23 cellular contexts compared by ENCODE assay signal in the genomic region with DNA sequence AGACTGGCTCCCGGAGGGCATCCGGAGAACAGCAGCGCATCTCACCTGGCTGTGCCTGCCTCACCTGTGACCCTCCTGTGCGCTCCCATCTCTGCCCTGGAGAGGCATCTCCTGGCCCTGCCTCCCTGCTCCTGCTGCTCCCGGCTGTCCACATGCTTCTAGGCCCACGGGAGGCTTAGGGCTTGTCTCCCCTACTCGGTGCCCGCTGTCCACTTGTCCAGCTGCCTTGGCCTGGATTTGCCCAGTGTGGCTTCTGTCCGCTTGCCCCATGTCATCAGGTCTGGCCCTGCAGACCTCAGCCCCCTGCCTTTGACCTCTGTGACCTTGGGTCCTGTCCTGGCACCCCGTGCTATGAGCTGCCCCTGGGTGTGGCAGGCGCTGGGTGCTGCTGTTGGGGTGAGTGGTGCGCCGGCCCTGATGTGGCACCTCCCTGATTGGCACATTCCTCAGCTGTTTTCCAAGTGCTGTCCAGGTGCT. TPM values are rescaled to one million over a fixed set of nuclear protein-coding genes. Genes with fewer than 3 reads are reported as not detected.
DNase-seq lines count a peak whose midpoint lies in the region; ATAC-seq and TF ChIP-seq lines count a peak whose summit lies in the region.
"Had no signal": no experiment of that assay in that cellular context is flagged by ENCODE, and none has a peak within 500 bp of the region (broad histone marks: within the 10 kb centered on the region; RNA-seq: fewer than 3 reads in every experiment).

No MANE protein-coding gene starts in this region.

- no peaks in the 10 kb centered on the region for H3K27me3 ChIP-seq in H9 (ENCODE audit: insufficient read depth, low read length)
- peaks cover 0 to 12% (median 0%) of the 10 kb centered on the region in 45 donors for H3K27me3 ChIP-seq in dorsolateral prefrontal cortex

- H3K27me3 Mint-ChIP-seq in H9 (ENCODE audit: low read depth) (no peaks in the 10 kb centered on the region), neural crest cell (ENCODE audit: low read depth) (peaks cover 14% of the 10 kb centered on the region)

- peaks cover 6% of the 10 kb centered on the region for H3K23me2 ChIP-seq in H9 (ENCODE audit: insufficient read length, low read depth, low read length, poor library complexity, severe bottlenecking)

- no peak overlapping the region for H3K27ac ChIP-seq in H9 (ENCODE audit: insufficient read length, low read depth, low read length)
- H3K27ac ChIP-seq in dorsolateral prefrontal cortex = peak overlapping the region in 45 of 59 donors; percentile 10 to 100 (median 87)
- H3K27ac ChIP-seq in substantia nigra (ENCODE audit: low read depth, low read length, poor library complexity, severe bottlenecking) = peak overlapping the region; percentile 100
- H3K27ac ChIP-seq: left ventricle myocardium inferior had no signal

- no peak overlapping the region for H4K8ac ChIP-seq in H9 (replicated peaks; ENCODE audit: insufficient read length, low read depth, low read length)

- no peak overlapping the region for H2BK120ac ChIP-seq in H9 (ENCODE audit: low read depth, low read length, poor library complexity, severe bottlenecking)

- ATAC-seq in HG03378 (IDR thresholded peaks at IDR 0.05; ENCODE audit: unreplicated experiment) = no peak

- peak; percentile 24 for DNase-seq in H9
- peak in 1 of 10 donors; percentile 32 for DNase-seq in dorsolateral prefrontal cortex
- no peak for DNase-seq in neural crest cell (ENCODE audit: low read depth, low spot score)
- DNase-seq in substantia nigra (lab: John Stamatoyannopoulos, UW) = peak in 1 of 49 donors; percentile 61
- no peak for DNase-seq in HK-2 (ENCODE audit: unreplicated experiment)
- DNase-seq in DMS114 treated with DMSO at 0.1 percent for 48 hours (lab: John Stamatoyannopoulos, UW; ENCODE audit: unreplicated experiment) = no peak
- no peak for DNase-seq in NCI-H2029 (lab: John Stamatoyannopoulos, UW)
- DNase-seq: activated CD4-positive, alpha-beta T cell treated with anti-CD3 and anti-CD28 coated beads for 48 hours; activated gamma-delta T cell; activated naive CD8-positive, alpha-beta T cell treated with anti-CD3 and anti-CD28 coated beads, Interleukin-2, amount 10 ng/mL, durations not matched to agents 7 days and 5 days; activated T-cell treated with anti-CD3 and anti-CD28 coated beads, Interleukin-2, amount 50 U/mL, for 1 hour; COR-L47; DND-41; HFFc6; hippocampal formation; left ventricle myocardium inferior; NCI-H1048; NCI-H187 treated with DMSO at 0.1 percent for 48 hours; NCI-H524 treated with DMSO at 0.1 percent for 48 hours; small intestine had no signal

- no peaks in the 10 kb centered on the region for H3K79me1 ChIP-seq in H9 (ENCODE audit: insufficient read depth, low read depth, low read length, poor library complexity, severe bottlenecking)

- no peak overlapping the region for H4K5ac ChIP-seq in H9 (ENCODE audit: insufficient read length, low read depth, low read length)

- H3K18ac ChIP-seq in H9 (ENCODE audit: insufficient read length, low read depth, low read length) = no peak overlapping the region

- no peak overlapping the region for H2BK15ac ChIP-seq in H9 (ENCODE audit: low read depth, low read length)

- no peak overlapping the region; a peak in 1 of 7 replicates for H3K27ac Mint-ChIP-seq in H9
- H3K27ac Mint-ChIP-seq in neural crest cell (ENCODE audit: unreplicated experiment) = no peak overlapping the region
- H3K27ac Mint-ChIP-seq: activated naive CD8-positive, alpha-beta T cell treated with anti-CD3 and anti-CD28 coated beads, Interleukin-2, amount 10 ng/mL, durations not matched to agents 7 days and 5 days; B cell; HFFc6; T-helper 2 cell treated with Interferon-gamma antibody and Interleukin-4, amounts not matched to agents 5 μg/mL and 100 μg/mL, for 36 hours had no signal

- H3K9me3 Mint-ChIP-seq in H9 (no peaks in the 10 kb centered on the region; a peak in 1 of 5 replicates), neural crest cell (no peaks in the 10 kb centered on the region)
- H3K9me3 Mint-ChIP-seq: activated naive CD8-positive, alpha-beta T cell treated with anti-CD3 and anti-CD28 coated beads, Interleukin-2, amount 10 ng/mL, durations not matched to agents 7 days and 5 days; HFFc6; T-helper 2 cell treated with Interferon-gamma antibody and Interleukin-4, amounts not matched to agents 5 μg/mL and 100 μg/mL, for 36 hours had no signal

- H3K9ac ChIP-seq in H9 (ENCODE audit: extremely low read depth, insufficient read length, low read length) = no peak overlapping the region

- no peak overlapping the region for H2AK5ac ChIP-seq in H9 (ENCODE audit: insufficient read length, low read length)

- no peak overlapping the region for H4K91ac ChIP-seq in H9 (ENCODE audit: insufficient read length, low read depth, low read length)

- no peak overlapping the region for H3K14ac ChIP-seq in H9 (ENCODE audit: insufficient read depth, low read length)

- no peak overlapping the region for H3K56ac ChIP-seq in H9 (ENCODE audit: insufficient read length, low read depth, low read length)

- H3K4me1 Mint-ChIP-seq in H9 (peaks cover 6 to 14% of the 10 kb centered on the region in 2 experiments; a peak in 3 of 4 replicates), neural crest cell (peaks cover 9% of the 10 kb centered on the region)

- H3K79me2 ChIP-seq in H9 (ENCODE audit: insufficient read depth, low read length) = no peaks in the 10 kb centered on the region; the same call in 1 of the 2 replicates

- H3K23ac ChIP-seq in H9 (ENCODE audit: insufficient read length, low read depth, low read length) = no peak overlapping the region

- WGBS in H9 (ENCODE audit: extremely low coverage, insufficient read length, low lambda C conversion rate) = no CpG with 5 or more reads among the region's 13 CpGs

- no peak overlapping the region for H2BK20ac ChIP-seq in H9 (ENCODE audit: low read depth, low read length, poor library complexity, severe bottlenecking)

- no peaks in the 10 kb centered on the region for H3K9me3 ChIP-seq in H9 (ENCODE audit: control insufficient read depth, low read depth, low read length)
- H3K9me3 ChIP-seq: left ventricle myocardium inferior had no signal

- no peaks in the 10 kb centered on the region for H4K20me1 ChIP-seq in H9 (ENCODE audit: control insufficient read depth, insufficient read depth, insufficient read length)

- no peak overlapping the region for H2BK5ac ChIP-seq in H9 (ENCODE audit: insufficient read length, low read length)

- TF ChIP-seq CTCF in H9 (conservative IDR thresholded peaks at IDR 0.05) (no peak), dorsolateral prefrontal cortex (IDR thresholded peaks at IDR 0.05 in 54 of 56, conservative IDR thresholded peaks at IDR 0.05 in 2 of 56; ENCODE audit: low read depth in 1 of 56, partially characterized antibody in 56 of 56) (no peak), neural crest cell (conservative IDR thresholded peaks at IDR 0.05) (no peak)

- H2BK12ac ChIP-seq in H9 (ENCODE audit: insufficient read length, low read depth, low read length) = no peak overlapping the region

- no peaks in the 10 kb centered on the region for H3K4me1 ChIP-seq in H9 (ENCODE audit: insufficient read depth, low read length)

- no peak overlapping the region for H3K4ac ChIP-seq in H9 (ENCODE audit: low read depth, low read length)

- H3K36me3 Mint-ChIP-seq in H9 (ENCODE audit: insufficient read depth in 1 of 3, low read depth in 3 of 3) (peaks cover 2 to 4% (median 2%) of the 10 kb centered on the region in 3 experiments; a peak in 4 of 7 replicates), neural crest cell (ENCODE audit: low read depth) (no peaks in the 10 kb centered on the region)
- H3K36me3 Mint-ChIP-seq: activated naive CD8-positive, alpha-beta T cell treated with anti-CD3 and anti-CD28 coated beads, Interleukin-2, amount 10 ng/mL, durations not matched to agents 7 days and 5 days had no signal

- H3T11ph ChIP-seq in H9 (ENCODE audit: low read length) = no peak overlapping the region

- peak overlapping the region in 4 of 59 donors; percentile 41 to 60 (median 48) for H3K4me3 ChIP-seq in dorsolateral prefrontal cortex
- H3K4me3 ChIP-seq: left ventricle myocardium inferior had no signal

- H3K4me3 Mint-ChIP-seq in H9 (0 out of 5 replicates have a peak overlapping the region, but pooled peaks of 1 of the 2 experiments have one; percentile 23), neural crest cell (peak overlapping the region; percentile 15)
- H3K4me3 Mint-ChIP-seq: activated naive CD8-positive, alpha-beta T cell treated with anti-CD3 and anti-CD28 coated beads, Interleukin-2, amount 10 ng/mL, durations not matched to agents 7 days and 5 days; B cell; HFFc6; T-helper 2 cell treated with Interferon-gamma antibody and Interleukin-4, amounts not matched to agents 5 μg/mL and 100 μg/mL, for 36 hours had no signal

- no peak overlapping the region for H2AFZ ChIP-seq in H9 (ENCODE audit: low read length)

- no peak overlapping the region for H3K4me2 ChIP-seq in H9 (ENCODE audit: insufficient read depth, insufficient read length, low read length)

- intact Hi-C loops in dorsolateral prefrontal cortex (cut with DNase I) = loop anchor here (5.0 kb wide), 2 partner anchors 74 to 151 kb away; partner anchors contain the start of genes ATG4B (in 1 of the 2) and THAP4 (in 1 of the 2)

RNA-seq across cellular contexts. Expression of gene BOK, which starts 4.5 kb away (rescaled TPM):
- total RNA-seq in H9 (2021) (33.9 and 35.6 TPM in 2 replicates), dorsolateral prefrontal cortex (100 to 1,000 TPM in 17 of 120 experiments, 10 to 100 TPM in 103; 16.7 to 187 (median 53.1) TPM), neural crest cell (6.9 and 8.7 TPM in 2 replicates)
- total RNA-seq: activated naive CD8-positive, alpha-beta T cell treated with anti-CD3 and anti-CD28 coated beads, Interleukin-2, amount 10 ng/mL, durations not matched to agents 7 days and 5 days had no signal

RNA-seq across cellular contexts. Expression of gene STK25, which starts 54.7 kb away (rescaled TPM):
- total RNA-seq in H9 (2021) (189 TPM in 2 replicates), dorsolateral prefrontal cortex (100 to 1,000 TPM; 138 to 233 (median 178) TPM), neural crest cell (215 and 223 TPM in 2 replicates)
